In the genomic region with DNA sequence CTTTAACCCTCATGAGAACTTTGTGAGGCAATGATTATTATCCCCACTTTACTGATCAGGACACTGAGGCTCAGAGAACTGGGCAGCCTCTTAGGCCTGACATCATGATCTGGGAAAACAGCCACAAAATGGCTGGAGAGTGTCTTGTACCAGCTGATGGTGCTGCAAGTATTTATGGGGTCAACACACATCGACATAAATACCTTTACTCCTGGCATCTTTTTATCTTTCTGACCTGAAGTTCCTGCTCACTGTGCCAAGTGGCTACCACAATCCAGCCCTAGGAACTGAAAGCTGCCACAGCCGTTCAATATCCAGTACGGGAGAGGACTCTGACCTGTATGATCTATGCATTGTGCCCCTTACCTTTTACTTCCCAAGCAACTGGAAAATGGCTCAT, we compare ENCODE assay signal across 1 cellular context.
TF ChIP-seq lines count a peak whose summit lies in the region.

No MANE protein-coding gene starts in this region.

TF ChIP-seq in HepG2, 621 proteins besides CTCF, POLR2A, EP300 and RAD21:
- TF ChIP-seq BHLHE40 (IDR thresholded peaks at IDR 0.05; ENCODE audit: low read length): no peak
- TF ChIP-seq HNF4G (IDR thresholded peaks at IDR 0.05; ENCODE audit: borderline replicate concordance, low read depth, low read length): peak; percentile 32; the same call in 1 of the 2 replicates
- TF ChIP-seq HNF4G (CRISPR knock-in tag; IDR thresholded peaks at IDR 0.05; ENCODE audit: borderline replicate concordance, low read depth): no peak
- TF ChIP-seq, protein P1, sequence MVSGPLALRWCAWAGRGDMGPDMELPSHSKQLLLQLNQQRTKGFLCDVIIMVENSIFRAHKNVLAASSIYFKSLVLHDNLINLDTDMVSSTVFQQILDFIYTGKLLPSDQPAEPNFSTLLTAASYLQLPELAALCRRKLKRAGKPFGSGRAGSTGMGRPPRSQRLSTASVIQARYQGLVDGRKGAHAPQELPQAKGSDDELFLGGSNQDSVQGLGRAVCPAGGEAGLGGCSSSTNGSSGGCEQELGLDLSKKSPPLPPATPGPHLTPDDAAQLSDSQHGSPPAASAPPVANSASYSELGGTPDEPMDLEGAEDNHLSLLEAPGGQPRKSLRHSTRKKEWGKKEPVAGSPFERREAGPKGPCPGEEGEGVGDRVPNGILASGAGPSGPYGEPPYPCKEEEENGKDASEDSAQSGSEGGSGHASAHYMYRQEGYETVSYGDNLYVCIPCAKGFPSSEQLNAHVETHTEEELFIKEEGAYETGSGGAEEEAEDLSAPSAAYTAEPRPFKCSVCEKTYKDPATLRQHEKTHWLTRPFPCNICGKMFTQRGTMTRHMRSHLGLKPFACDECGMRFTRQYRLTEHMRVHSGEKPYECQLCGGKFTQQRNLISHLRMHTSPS (CRISPR knock-in tag; IDR thresholded peaks at IDR 0.05; ENCODE audit: low read depth): no peak
- no peak for TF ChIP-seq ZNF326 (CRISPR knock-in tag; IDR thresholded peaks at IDR 0.05; ENCODE audit: borderline replicate concordance)
- 0 out of 2 replicates have a peak, but pooled peaks have one; percentile 20 for TF ChIP-seq ZNF160 (CRISPR knock-in tag; IDR thresholded peaks at IDR 0.05)
- TF ChIP-seq ZNF644 (CRISPR knock-in tag; IDR thresholded peaks at IDR 0.05; ENCODE audit: low read depth): peak; percentile 22; the same call in 1 of the 2 replicates
- 0 out of 2 replicates have a peak, but pooled peaks have one; percentile 9 for TF ChIP-seq SALL1 (CRISPR knock-in tag; IDR thresholded peaks at IDR 0.05)
- TF ChIP-seq RXRA (CRISPR knock-in tag; IDR thresholded peaks at IDR 0.05): no peak
- TF ChIP-seq NFATC3 (CRISPR knock-in tag; IDR thresholded peaks at IDR 0.05): no peak
- TF ChIP-seq ZNF557 (CRISPR knock-in tag; IDR thresholded peaks at IDR 0.05): no peak
- TF ChIP-seq ZNF629 (CRISPR knock-in tag; conservative IDR thresholded peaks at IDR 0.05): peak; percentile 87
- no peak for TF ChIP-seq SMC3 (IDR thresholded peaks at IDR 0.05; ENCODE audit: low read length)
- 0 out of 2 replicates have a peak, but pooled peaks have one; percentile 29 for TF ChIP-seq CCDC6 (CRISPR knock-in tag; IDR thresholded peaks at IDR 0.05)
- no peak for TF ChIP-seq POLR2AphosphoS5 (IDR thresholded peaks at IDR 0.05; ENCODE audit: low read depth, low read length)
TF ChIP-seq in HepG2: peak in this region for 6.
